In genomic region chr3:34260266-34260990, GRCh38 we compare ENCODE assay signal across 9 cellular contexts.
DNase-seq lines count a peak whose midpoint lies in the region; ATAC-seq and TF ChIP-seq lines count a peak whose summit lies in the region.
"Had no signal": no experiment of that assay in that cellular context is flagged by ENCODE, and none has a peak within 500 bp of the region (broad histone marks: within the 10 kb centered on the region; RNA-seq: fewer than 3 reads in every experiment).

No MANE protein-coding gene starts in this region.

- no peaks in the 10 kb centered on the region for H3K4me1 ChIP-seq in psoas muscle

- intact Hi-C loops in psoas muscle (cut with DNase I), result no loop called here
- intact Hi-C loops in posterior vena cava (cut with DNase I), result no loop called here

- H3K27me3 ChIP-seq in WERI-Rb-1 (ENCODE audit: insufficient read depth, low read depth, severe bottlenecking) (no peaks in the 10 kb centered on the region), psoas muscle (ENCODE audit: insufficient read depth in 3 of 3, low read length in 2 of 3) (no peaks in the 10 kb centered on the region)

- peak; percentile 51 for DNase-seq in Jurkat, Clone E6-1 (ENCODE audit: low read depth, low spot score)
- DNase-seq in WERI-Rb-1 (peak; percentile 72), globus pallidus (ENCODE audit: low spot score) (peak; percentile 16), psoas muscle (peak in 1 of 2 donors; percentile 16), posterior vena cava (ENCODE audit: low spot score) (no peak)

- WGBS in psoas muscle, 3 donors, result 85 to 92% (median 92%) methylated on average over 2 of the region's 2 CpGs

- TF ChIP-seq CTCF in C4-2B (conservative IDR thresholded peaks at IDR 0.05), result peak; percentile 75
- TF ChIP-seq CTCF in WERI-Rb-1 (IDR thresholded peaks at IDR 0.05; ENCODE audit: low read depth, low read length), result peak; percentile 51
- TF ChIP-seq CTCF in psoas muscle (IDR thresholded peaks at IDR 0.05), result peak; percentile 44

- no peak overlapping the region for H3K27ac ChIP-seq in C4-2B
- no peak overlapping the region for H3K27ac ChIP-seq in WERI-Rb-1
- no peak overlapping the region for H3K27ac ChIP-seq in psoas muscle

- H3K9me3 ChIP-seq in WERI-Rb-1 (ENCODE audit: severe bottlenecking) (no peaks in the 10 kb centered on the region), psoas muscle (no peaks in the 10 kb centered on the region)

- no peak overlapping the region for H3K4me3 ChIP-seq in Jurkat, Clone E6-1 (ENCODE audit: low read length)
- H3K4me3 ChIP-seq in WERI-Rb-1 (ENCODE audit: low read depth, low read length) (no peak overlapping the region), psoas muscle (no peak overlapping the region)

- peak; percentile 54 for ATAC-seq in GM18519 (IDR thresholded peaks at IDR 0.05; ENCODE audit: low FRiP score, unreplicated experiment)
- ATAC-seq in psoas muscle, result no peak
- ATAC-seq in GM18517 (IDR thresholded peaks at IDR 0.05; ENCODE audit: unreplicated experiment), result no peak
- ATAC-seq: T-cell had no signal

- H3K36me3 ChIP-seq in WERI-Rb-1 (no peaks in the 10 kb centered on the region), psoas muscle (ENCODE audit: insufficient read depth in 1 of 2, low read depth in 1 of 2) (no peaks in the 10 kb centered on the region)
